14 cellular contexts compared by ENCODE assay signal in the genomic region with DNA sequence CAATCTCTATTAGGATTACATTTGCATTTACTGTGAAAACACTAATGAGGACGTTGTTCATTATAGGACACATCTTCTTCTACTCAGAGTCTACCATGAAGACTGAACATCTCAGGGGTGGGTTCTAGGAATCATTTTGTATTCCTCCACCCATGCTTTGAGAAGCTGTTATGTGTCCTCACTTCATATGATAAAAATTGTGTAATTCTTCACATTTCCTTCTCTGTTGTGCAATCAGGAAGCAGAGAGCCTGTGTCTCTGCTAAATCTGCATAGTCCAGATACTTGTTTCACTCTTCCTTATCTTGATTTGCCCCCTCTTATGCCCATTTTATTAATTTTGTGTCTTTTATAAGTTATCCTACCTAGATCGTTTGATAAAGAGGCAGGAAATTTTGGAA.
DNase-seq lines count a peak whose midpoint lies in the region; ATAC-seq and TF ChIP-seq lines count a peak whose summit lies in the region.
"Had no signal": no experiment of that assay in that cellular context is flagged by ENCODE, and none has a peak within 500 bp of the region (broad histone marks: within the 10 kb centered on the region; RNA-seq: fewer than 3 reads in every experiment).

No MANE protein-coding gene starts in this region.

- no peaks in the 10 kb centered on the region for H3K27me3 Mint-ChIP-seq in natural killer cell treated with Interleukin-12 subunit alpha and Interleukin-12 subunit beta and Interleukin-15 and Interleukin-18, amount 100 ng/mL, for 72 hours

- peak in 5 of 8 donors; percentile 50 to 77 (median 71) for ATAC-seq in heart right ventricle
- ATAC-seq in natural killer cell treated with Interleukin-12 subunit alpha and Interleukin-12 subunit beta and Interleukin-15 and Interleukin-18, amount 100 ng/mL, for 72 hours: peak; percentile 63 to 84
- no peak for ATAC-seq in GM21381 (IDR thresholded peaks at IDR 0.05; ENCODE audit: unreplicated experiment)

- H3K4me1 ChIP-seq in heart right ventricle: peaks cover 0 to 27% (median 0%) of the 10 kb centered on the region in 9 donors
- H3K4me1 ChIP-seq: ascending aorta, BE2C had no signal

- H3K9me3 Mint-ChIP-seq in natural killer cell treated with Interleukin-12 subunit alpha and Interleukin-12 subunit beta and Interleukin-15 and Interleukin-18, amount 100 ng/mL, for 72 hours: peaks cover 3% of the 10 kb centered on the region

- H3K4me1 Mint-ChIP-seq in natural killer cell treated with Interleukin-12 subunit alpha and Interleukin-12 subunit beta and Interleukin-15 and Interleukin-18, amount 100 ng/mL, for 72 hours (ENCODE audit: low read depth in 2 of 2): peaks cover 38 to 48% of the 10 kb centered on the region in 2 donors

- peak overlapping the region in 1 of 10 donors; percentile 72 for H3K27ac ChIP-seq in heart right ventricle
- H3K27ac ChIP-seq: ascending aorta had no signal

- no peaks in the 10 kb centered on the region for H3K36me3 ChIP-seq in heart right ventricle
- H3K36me3 ChIP-seq: ascending aorta, BE2C had no signal

- no peaks in the 10 kb centered on the region for H3K27me3 ChIP-seq in heart right ventricle
- H3K27me3 ChIP-seq: ascending aorta, BE2C had no signal

- WGBS in heart right ventricle, 2 donors: 59 to 68% methylated on average over 2 of the region's 2 CpGs

- peak overlapping the region; percentile 61 for H3K4me3 Mint-ChIP-seq in natural killer cell treated with Interleukin-12 subunit alpha and Interleukin-12 subunit beta and Interleukin-15 and Interleukin-18, amount 100 ng/mL, for 72 hours

- H3K36me3 Mint-ChIP-seq in natural killer cell treated with Interleukin-12 subunit alpha and Interleukin-12 subunit beta and Interleukin-15 and Interleukin-18, amount 100 ng/mL, for 72 hours: no peaks in the 10 kb centered on the region

- H3K4me3 ChIP-seq in heart right ventricle: no peak overlapping the region
- H3K4me3 ChIP-seq: ascending aorta had no signal

- peak overlapping the region; percentile 74 to 93 for H3K27ac Mint-ChIP-seq in natural killer cell treated with Interleukin-12 subunit alpha and Interleukin-12 subunit beta and Interleukin-15 and Interleukin-18, amount 100 ng/mL, for 72 hours

- intact Hi-C loops in heart right ventricle (cut with DNase I): no loop called here

- no peak for TF ChIP-seq CTCF in heart right ventricle (IDR thresholded peaks at IDR 0.05)

- DNase-seq in Kasumi-1 (lab: John Stamatoyannopoulos, UW): peak; percentile 48 to 77
- peak; percentile 75 for DNase-seq in SKM-1 treated with dmso at 0.1 percent for 144 hours (lab: John Stamatoyannopoulos, UW; ENCODE audit: unreplicated experiment)
- no peak for DNase-seq in heart right ventricle
- no peak for DNase-seq in natural killer cell treated with Interleukin-12 subunit alpha and Interleukin-12 subunit beta and Interleukin-15 and Interleukin-18, amount 100 ng/mL, for 72 hours (ENCODE audit: low spot score)
- DNase-seq in SK-N-DZ (ENCODE audit: low spot score): no peak
- no peak for DNase-seq in NCI-H1417 (lab: John Stamatoyannopoulos, UW)
- DNase-seq: activated effector memory CD4-positive, alpha-beta T cell treated with anti-CD3 and anti-CD28 coated beads, Interleukin-2, amount 50 U/mL, for 16 hours; BE2C; cortex of kidney; hypothalamus; NCI-H1694; NCI-H446 treated with DMSO at 0.1 percent for 48 hours had no signal

- no peaks in the 10 kb centered on the region for H3K9me3 ChIP-seq in heart right ventricle
- H3K9me3 ChIP-seq: ascending aorta, BE2C had no signal

Comparison
In these comparisons a context has a peak if more than half of its experiments do, and no peak if none do; other contexts are left out.
1. DNase-seq: peak in Kasumi-1 (2 of 2) and SKM-1 treated with dmso at 0.1 percent for 144 hours (single experiment); none in heart right ventricle (0 of 2), natural killer cell treated with Interleukin-12 subunit alpha and Interleukin-12 subunit beta and Interleukin-15 and Interleukin-18, amount 100 ng/mL, for 72 hours (single experiment), SK-N-DZ (single experiment) and NCI-H1417 (0 of 3).